2 cellular contexts compared by ENCODE assay signal in genomic region chr6:43717389-43717788, GRCh38.
A peak's percentile ranks its signal among the peaks of the same experiment; 100 is the strongest.
TF ChIP-seq lines count a peak whose summit lies in the region.

No MANE protein-coding gene starts in this region.

TF ChIP-seq in HEK293, 187 proteins besides CTCF, POLR2A, EP300 and RAD21 (continued from another document):
- TF ChIP-seq ZNF639 (tag by site-specific recombination; IDR thresholded peaks at IDR 0.05): no peak
- no peak for TF ChIP-seq ZBTB6 (tag by site-specific recombination; IDR thresholded peaks at IDR 0.05)
- peak; percentile 64; the same call in 1 of the 2 replicates for TF ChIP-seq ZNF280C (tag by site-specific recombination; IDR thresholded peaks at IDR 0.05)
- TF ChIP-seq HOXD13 (CRISPR knock-in tag; IDR thresholded peaks at IDR 0.05; ENCODE audit: borderline replicate concordance): no peak
- no peak for TF ChIP-seq ZNF354C (tag by site-specific recombination; IDR thresholded peaks at IDR 0.05; ENCODE audit: borderline replicate concordance, low read depth)
- TF ChIP-seq ZNF112 (tag by site-specific recombination; IDR thresholded peaks at IDR 0.05): 0 out of 2 replicates have a peak, but pooled peaks have one; percentile 21
- TF ChIP-seq SETDB1 (IDR thresholded peaks at IDR 0.05; ENCODE audit: insufficient read length, low read length): no peak
- TF ChIP-seq ZFP69B (tag by site-specific recombination; IDR thresholded peaks at IDR 0.05): no peak
- no peak for TF ChIP-seq ZNF433 (tag by site-specific recombination; IDR thresholded peaks at IDR 0.05; ENCODE audit: low read depth)
- 0 out of 2 replicates have a peak, but pooled peaks have one; percentile 49 for TF ChIP-seq YY2 (tag by site-specific recombination; IDR thresholded peaks at IDR 0.05)
- TF ChIP-seq ZNF501 (tag by site-specific recombination; IDR thresholded peaks at IDR 0.05): no peak
- no peak for TF ChIP-seq ZSCAN30 (tag by site-specific recombination; IDR thresholded peaks at IDR 0.05)
- TF ChIP-seq ZNF76 (tag by site-specific recombination; IDR thresholded peaks at IDR 0.05; ENCODE audit: borderline replicate concordance, low read depth): no peak
- TF ChIP-seq ZNF571 (tag by site-specific recombination; IDR thresholded peaks at IDR 0.05): no peak
- no peak for TF ChIP-seq ZNF791 (tag by site-specific recombination; IDR thresholded peaks at IDR 0.05)
- TF ChIP-seq KLF17 (tag by site-specific recombination; IDR thresholded peaks at IDR 0.05): no peak
- TF ChIP-seq ZNF239 (tag by site-specific recombination; IDR thresholded peaks at IDR 0.05): no peak
- TF ChIP-seq ZNF623 (tag by site-specific recombination; IDR thresholded peaks at IDR 0.05): no peak
- no peak for TF ChIP-seq ZNF404 (tag by site-specific recombination; IDR thresholded peaks at IDR 0.05)
- TF ChIP-seq ZNF350 (tag by site-specific recombination; IDR thresholded peaks at IDR 0.05): no peak
- no peak for TF ChIP-seq ZNF677 (tag by site-specific recombination; IDR thresholded peaks at IDR 0.05)
- TF ChIP-seq ZNF266 (tag by site-specific recombination; IDR thresholded peaks at IDR 0.05; ENCODE audit: low read depth): no peak
- no peak for TF ChIP-seq GFI1B (tag by site-specific recombination; IDR thresholded peaks at IDR 0.05)
- no peak for TF ChIP-seq ZFP3 (tag by site-specific recombination; IDR thresholded peaks at IDR 0.05; ENCODE audit: low read depth)
- TF ChIP-seq MZF1 (tag by site-specific recombination; IDR thresholded peaks at IDR 0.05; ENCODE audit: borderline replicate concordance): no peak
- no peak for TF ChIP-seq ZNF302 (tag by site-specific recombination; IDR thresholded peaks at IDR 0.05; ENCODE audit: low read depth)
- no peak for TF ChIP-seq ZNF140 (tag by site-specific recombination; IDR thresholded peaks at IDR 0.05)
- TF ChIP-seq ZNF777 (tag by site-specific recombination; IDR thresholded peaks at IDR 0.05; ENCODE audit: borderline replicate concordance): no peak
- no peak for TF ChIP-seq ZNF600 (tag by site-specific recombination; IDR thresholded peaks at IDR 0.05)
- no peak for TF ChIP-seq SP2 (tag by site-specific recombination; IDR thresholded peaks at IDR 0.05)
- TF ChIP-seq ZNF10 (tag by site-specific recombination; IDR thresholded peaks at IDR 0.05): no peak

TF ChIP-seq in K562, 482 proteins besides CTCF, POLR2A, EP300 and RAD21 (continued from another document):
- TF ChIP-seq, protein P1, sequence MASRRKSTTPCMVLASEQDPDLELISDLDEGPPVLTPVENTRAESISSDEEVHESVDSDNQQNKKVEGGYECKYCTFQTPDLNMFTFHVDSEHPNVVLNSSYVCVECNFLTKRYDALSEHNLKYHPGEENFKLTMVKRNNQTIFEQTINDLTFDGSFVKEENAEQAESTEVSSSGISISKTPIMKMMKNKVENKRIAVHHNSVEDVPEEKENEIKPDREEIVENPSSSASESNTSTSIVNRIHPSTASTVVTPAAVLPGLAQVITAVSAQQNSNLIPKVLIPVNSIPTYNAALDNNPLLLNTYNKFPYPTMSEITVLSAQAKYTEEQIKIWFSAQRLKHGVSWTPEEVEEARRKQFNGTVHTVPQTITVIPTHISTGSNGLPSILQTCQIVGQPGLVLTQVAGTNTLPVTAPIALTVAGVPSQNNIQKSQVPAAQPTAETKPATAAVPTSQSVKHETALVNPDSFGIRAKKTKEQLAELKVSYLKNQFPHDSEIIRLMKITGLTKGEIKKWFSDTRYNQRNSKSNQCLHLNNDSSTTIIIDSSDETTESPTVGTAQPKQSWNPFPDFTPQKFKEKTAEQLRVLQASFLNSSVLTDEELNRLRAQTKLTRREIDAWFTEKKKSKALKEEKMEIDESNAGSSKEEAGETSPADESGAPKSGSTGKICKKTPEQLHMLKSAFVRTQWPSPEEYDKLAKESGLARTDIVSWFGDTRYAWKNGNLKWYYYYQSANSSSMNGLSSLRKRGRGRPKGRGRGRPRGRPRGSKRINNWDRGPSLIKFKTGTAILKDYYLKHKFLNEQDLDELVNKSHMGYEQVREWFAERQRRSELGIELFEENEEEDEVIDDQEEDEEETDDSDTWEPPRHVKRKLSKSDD (conservative IDR thresholded peaks at IDR 0.05; ENCODE audit: low read length): no peak
- TF ChIP-seq REST (CRISPR knock-in tag; IDR thresholded peaks at IDR 0.05; ENCODE audit: low read depth) (no peak), ZNF584 (CRISPR knock-in tag; IDR thresholded peaks at IDR 0.05; ENCODE audit: low read depth) (no peak), XRCC4 (IDR thresholded peaks at IDR 0.05; ENCODE audit: extremely low read depth, insufficient read depth, insufficient read length) (no peak), WHSC1 (IDR thresholded peaks at IDR 0.05; ENCODE audit: low read length) (no peak), ZNF79 (CRISPR knock-in tag; IDR thresholded peaks at IDR 0.05; ENCODE audit: low read depth) (no peak), TFAM (CRISPR knock-in tag; conservative IDR thresholded peaks at IDR 0.05) (no peak), ZEB2 (IDR thresholded peaks at IDR 0.05) (no peak), EHMT2 (IDR thresholded peaks at IDR 0.05) (peak; percentile 74; the same call in 1 of the 2 replicates), SNIP1 (IDR thresholded peaks at IDR 0.05; ENCODE audit: low read depth) (no peak), ID3 (CRISPR knock-in tag; IDR thresholded peaks at IDR 0.05) (no peak), ID3 (tag; IDR thresholded peaks at IDR 0.05) (peak; percentile 38; the same call in 1 of the 2 replicates)
- TF ChIP-seq, protein P2, sequence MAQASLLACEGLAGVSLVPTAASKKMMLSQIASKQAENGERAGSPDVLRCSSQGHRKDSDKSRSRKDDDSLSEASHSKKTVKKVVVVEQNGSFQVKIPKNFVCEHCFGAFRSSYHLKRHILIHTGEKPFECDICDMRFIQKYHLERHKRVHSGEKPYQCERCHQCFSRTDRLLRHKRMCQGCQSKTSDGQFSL (CRISPR knock-in tag; IDR thresholded peaks at IDR 0.05): no peak
- TF ChIP-seq, protein P2 (tag; IDR thresholded peaks at IDR 0.05): no peak
